ENCODE assay signal across 13 cellular contexts in the genomic region with DNA sequence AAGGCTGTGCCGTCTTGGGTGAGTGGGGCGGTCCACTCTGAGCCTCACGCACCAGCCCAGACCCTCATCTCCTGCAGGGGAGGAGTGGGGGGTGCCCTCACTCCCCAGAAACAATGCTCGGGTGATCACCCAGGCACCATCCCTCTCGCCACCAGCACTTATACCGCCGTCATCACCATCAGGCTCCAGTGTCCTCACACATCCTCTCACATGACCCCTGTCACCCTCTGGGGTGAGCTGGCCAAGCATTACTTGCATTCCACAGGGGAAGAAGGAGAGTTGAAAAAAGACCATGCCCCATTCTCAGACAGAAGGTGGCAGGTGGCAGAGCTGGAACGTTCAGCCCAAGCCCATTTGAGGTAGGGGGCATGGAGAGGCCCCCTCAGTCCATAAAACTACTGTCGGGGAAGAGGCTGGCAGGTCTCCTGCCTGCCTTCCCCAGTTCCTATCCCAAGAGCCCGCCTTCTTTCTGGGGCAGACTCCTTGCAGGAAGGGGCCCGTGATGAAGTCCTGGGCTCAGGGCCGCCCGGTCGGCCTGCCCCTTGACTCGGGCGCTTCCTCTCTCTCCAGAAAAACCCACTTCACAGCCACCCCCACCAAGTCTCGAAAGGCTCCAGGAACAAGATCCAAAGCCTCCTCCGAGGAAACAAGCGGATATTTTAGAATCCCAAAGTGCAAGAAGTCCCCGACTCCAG.
DNase-seq lines count a peak whose midpoint lies in the region; ATAC-seq, FAIRE-seq and TF ChIP-seq lines count a peak whose summit lies in the region.
"Had no signal": no experiment of that assay in that cellular context is flagged by ENCODE, and none has a peak within 500 bp of the region (broad histone marks: within the 10 kb centered on the region; RNA-seq: fewer than 3 reads in every experiment).

No MANE protein-coding gene starts in this region.

- ATAC-seq in HG02588 (IDR thresholded peaks at IDR 0.05; ENCODE audit: unreplicated experiment), result no peak
- ATAC-seq in GM21786 (IDR thresholded peaks at IDR 0.05; ENCODE audit: unreplicated experiment), result no peak

- H3K9me3 Mint-ChIP-seq in endodermal cell, result no peaks in the 10 kb centered on the region

- peaks cover 2% of the 10 kb centered on the region for H3K4me1 ChIP-seq in endodermal cell (ENCODE audit: control insufficient read depth, insufficient read depth, low read length)
- H3K4me1 ChIP-seq: BLaER1, SJCRH30 had no signal

- no peak overlapping the region for H3K27ac Mint-ChIP-seq in endodermal cell

- FAIRE-seq in HTR-8/SVneo (lab: Jason Lieb, UNC), result no peak

- H3K27me3 Mint-ChIP-seq in endodermal cell (ENCODE audit: insufficient read depth), result peaks cover 20% of the 10 kb centered on the region

- peaks cover 4% of the 10 kb centered on the region for H3K27me3 ChIP-seq in endodermal cell (ENCODE audit: control insufficient read depth, insufficient read depth, low read length, poor library complexity, severe bottlenecking)
- H3K27me3 ChIP-seq: BLaER1, SJCRH30 had no signal

- no peaks in the 10 kb centered on the region for H3K36me3 Mint-ChIP-seq in endodermal cell (ENCODE audit: low read depth)

- no peaks in the 10 kb centered on the region for H3K36me3 ChIP-seq in endodermal cell (ENCODE audit: control insufficient read depth, insufficient read depth, low read length)
- H3K36me3 ChIP-seq: BLaER1, SJCRH30 had no signal

- no peak overlapping the region for H3K4me3 Mint-ChIP-seq in endodermal cell

- DNase-seq in HTR-8/SVneo (ENCODE audit: insufficient read length, low spot score) (peak; percentile 19), endodermal cell (peak; percentile 76), medulla oblongata (ENCODE audit: extremely low spot score) (peak; percentile 59), substantia nigra (lab: John Stamatoyannopoulos, UW) (peak in 5 of 49 donors; percentile 16 to 53 (median 27)), NCI-H2196 treated with DMSO at 0.1 percent for 48 hours (lab: John Stamatoyannopoulos, UW; ENCODE audit: unreplicated experiment) (no peak)
- DNase-seq: MV-4-11, NCI-H1417 treated with DMSO at 0.1 percent for 48 hours, NCI-H2029, NCI-H510A treated with DMSO at 0.1 percent for 48 hours, SJCRH30 had no signal

- H3K27ac ChIP-seq in endodermal cell (ENCODE audit: low read depth, low read length), result no peak overlapping the region
- H3K27ac ChIP-seq in substantia nigra (ENCODE audit: low read depth, low read length, poor library complexity, severe bottlenecking), result peak overlapping the region; percentile 69
- H3K27ac ChIP-seq: BLaER1, SJCRH30 had no signal

- WGBS in endodermal cell (ENCODE audit: insufficient coverage in 1 of 2, insufficient read length in 1 of 2), 2 experiments, result 86 to 88% methylated on average over 7 to 20 of the region's 20 CpGs

- no peaks in the 10 kb centered on the region for H3K9me3 ChIP-seq in endodermal cell (ENCODE audit: control insufficient read depth, low read length)
- H3K9me3 ChIP-seq: BLaER1, SJCRH30 had no signal

- no peak for TF ChIP-seq CTCF in endodermal cell (conservative IDR thresholded peaks at IDR 0.05)

- H3K4me1 Mint-ChIP-seq in endodermal cell, result peaks cover 9% of the 10 kb centered on the region

- no peak overlapping the region for H3K4me3 ChIP-seq in endodermal cell (ENCODE audit: low read length)
- H3K4me3 ChIP-seq: BLaER1, SJCRH30 had no signal

- no peak overlapping the region for H3K9ac ChIP-seq in endodermal cell (ENCODE audit: extremely low read depth, low read length, poor library complexity, severe bottlenecking)
- H3K9ac ChIP-seq: BLaER1 had no signal
